In genomic region chr6:77457720-77458349, GRCh38 we compare ENCODE assay signal across 8 cellular contexts. TPM values are rescaled to one million over a fixed set of nuclear protein-coding genes. Genes with fewer than 3 reads are reported as not detected.
A peak's percentile ranks its signal among the peaks of the same experiment; 100 is the strongest.
DNase-seq lines count a peak whose midpoint lies in the region; ATAC-seq and TF ChIP-seq lines count a peak whose summit lies in the region.

No MANE protein-coding gene starts in this region.

- no peaks in the 10 kb centered on the region for H3K9me3 ChIP-seq in SJCRH30 (replicated peaks)
- H3K9me3 ChIP-seq in endodermal cell (ENCODE audit: control insufficient read depth, low read length): no peaks in the 10 kb centered on the region

- DNase-seq in NCI-H526 (lab: John Stamatoyannopoulos, UW): peak; percentile 44 to 77
- no peak for DNase-seq in NCI-H526 treated with DMSO at 0.1 percent for 48 hours (lab: John Stamatoyannopoulos, UW)
- DNase-seq in HUDEP-2 (lab: John Stamatoyannopoulos, UW; ENCODE audit: unreplicated experiment in 76 of 76): peak in 54 of 76 experiments; percentile 5 to 79 (median 42)
- DNase-seq in SJCRH30: peak; percentile 75 to 87
- peak; percentile 95 for DNase-seq in endodermal cell
- peak in 1 of 2 experiments; percentile 79 for DNase-seq in mesothelial cell of epicardium (ENCODE audit: low spot score in 2 of 2, unreplicated experiment in 2 of 2)
- no peak for DNase-seq in NCI-H187 treated with DMSO at 0.1 percent for 48 hours (lab: John Stamatoyannopoulos, UW)

- H3K9ac ChIP-seq in endodermal cell (ENCODE audit: extremely low read depth, low read length, poor library complexity, severe bottlenecking): no peak overlapping the region

- H3K4me3 ChIP-seq in SJCRH30 (no peak overlapping the region), endodermal cell (ENCODE audit: low read length) (no peak overlapping the region)

- H3K36me3 Mint-ChIP-seq in endodermal cell (ENCODE audit: low read depth): no peaks in the 10 kb centered on the region
- H3K36me3 Mint-ChIP-seq in mesothelial cell of epicardium: no peaks in the 10 kb centered on the region

- peaks cover 19% of the 10 kb centered on the region for H3K27me3 Mint-ChIP-seq in endodermal cell (ENCODE audit: insufficient read depth)
- H3K27me3 Mint-ChIP-seq in mesothelial cell of epicardium (ENCODE audit: low read depth): peaks cover 43% of the 10 kb centered on the region

- peak; percentile 84 for ATAC-seq in GM21423 (IDR thresholded peaks at IDR 0.05; ENCODE audit: unreplicated experiment)

- no peak overlapping the region for H3K4me3 Mint-ChIP-seq in endodermal cell
- no peak overlapping the region for H3K4me3 Mint-ChIP-seq in mesothelial cell of epicardium

- H3K4me1 Mint-ChIP-seq in endodermal cell (peaks cover 30% of the 10 kb centered on the region), mesothelial cell of epicardium (peaks cover 16% of the 10 kb centered on the region)

- 25 to 37% methylated on average over 2 to 6 of the region's 6 CpGs for WGBS in endodermal cell (ENCODE audit: insufficient coverage in 1 of 2, insufficient read length in 1 of 2), 2 experiments

- peaks cover 10% of the 10 kb centered on the region for H3K4me1 ChIP-seq in SJCRH30
- no peaks in the 10 kb centered on the region for H3K4me1 ChIP-seq in endodermal cell (ENCODE audit: control insufficient read depth, insufficient read depth, low read length)

- H3K36me3 ChIP-seq in SJCRH30 (no peaks in the 10 kb centered on the region), endodermal cell (ENCODE audit: control insufficient read depth, insufficient read depth, low read length) (no peaks in the 10 kb centered on the region)

- TF ChIP-seq CTCF in endodermal cell (conservative IDR thresholded peaks at IDR 0.05) (peak; percentile 92), mesothelial cell of epicardium (IDR thresholded peaks at IDR 0.05; ENCODE audit: unreplicated experiment) (peak; percentile 86)

- no peak overlapping the region for H3K27ac ChIP-seq in SJCRH30
- no peak overlapping the region for H3K27ac ChIP-seq in endodermal cell (ENCODE audit: low read depth, low read length)

- H3K27ac Mint-ChIP-seq in endodermal cell (no peak overlapping the region), mesothelial cell of epicardium (no peak overlapping the region)

- H3K9me3 Mint-ChIP-seq in endodermal cell (no peaks in the 10 kb centered on the region), mesothelial cell of epicardium (no peaks in the 10 kb centered on the region)

- H3K27me3 ChIP-seq in SJCRH30: no peaks in the 10 kb centered on the region
- H3K27me3 ChIP-seq in endodermal cell (ENCODE audit: control insufficient read depth, insufficient read depth, low read length, poor library complexity, severe bottlenecking): peaks cover 18% of the 10 kb centered on the region

RNA-seq across cellular contexts. Expression of gene HTR1B, which starts 5.5 kb away (rescaled TPM):
- total RNA-seq in SJCRH30 (2014; rRNA removed; shearing (Covaris generic)): not detected in 2 replicates
- total RNA-seq in endodermal cell (1 to 10 TPM; 2.9 to 3.9 TPM), mesothelial cell of epicardium (0.20 to 0.38 TPM (median 0.25 TPM) in 3 replicates)
- 0.39 TPM for polyA plus RNA-seq in endodermal cell (2013, experiment 1 of 2)
- polyA plus RNA-seq in endodermal cell (2013, experiment 2 of 2): 0.17 TPM

Comparison
In these comparisons a context has a peak if more than half of its experiments do, and no peak if none do; other contexts are left out.
1. DNase-seq: peak in NCI-H526 (2 of 2), HUDEP-2 (54 of 76), SJCRH30 (2 of 2) and endodermal cell (single experiment); none in NCI-H526 treated with DMSO at 0.1 percent for 48 hours (single experiment) and NCI-H187 treated with DMSO at 0.1 percent for 48 hours (single experiment).